8 cellular contexts compared by ENCODE assay signal in genomic region chr1:9275567-9276034, GRCh38. TPM values are rescaled to one million over a fixed set of nuclear protein-coding genes. Genes with fewer than 3 reads are reported as not detected.
DNase-seq lines count a peak whose midpoint lies in the region; ATAC-seq and TF ChIP-seq lines count a peak whose summit lies in the region.

No MANE protein-coding gene starts in this region.

- H3K4me1 ChIP-seq in ovary (ENCODE audit: insufficient read depth): peaks cover 3% of the 10 kb centered on the region

- WGBS in ovary, 3 donors: 58 to 68% (median 58%) methylated on average over 12 of the region's 12 CpGs

- TF ChIP-seq POLR2A in ovary (IDR thresholded peaks at IDR 0.05): no peak

- no peak for TF ChIP-seq EP300 in ovary (IDR thresholded peaks at IDR 0.05)

- DNase-seq in SHP77 (lab: John Stamatoyannopoulos, UW) (peak; percentile 12 to 37), left colon (peak; percentile 71 to 73), NCI-H748 (lab: John Stamatoyannopoulos, UW; ENCODE audit: unreplicated experiment) (no peak), ovary (no peak)
- peak; percentile 83 for DNase-seq in activated naive CD4-positive, alpha-beta T cell treated with Interleukin-2 at 50 U/mL for 16 hours
- peak; percentile 68 to 84 for DNase-seq in stimulated activated CD8-positive, alpha-beta memory T cell treated with anti-CD3 and anti-CD28 coated beads, Interleukin-7, amount 100 ng/mL, for 4 hours (ENCODE audit: low read depth in 2 of 2)

- H3K27ac ChIP-seq in ovary: no peak overlapping the region

- no peak overlapping the region for H3K4me3 ChIP-seq in ovary

- no peaks in the 10 kb centered on the region for H3K27me3 ChIP-seq in ovary

- intact Hi-C loops in left colon (cut with DNase I, micrococcal nuclease): no loop called here
- intact Hi-C loops in ovary (cut with DNase I): loop anchor here in 1 of 4 donors (10.0 kb wide), 1 partner anchor 299 kb away; no protein-coding TSS in a partner anchor

- H3K36me3 ChIP-seq in ovary: no peaks in the 10 kb centered on the region

- ATAC-seq in GM18867 (IDR thresholded peaks at IDR 0.05; ENCODE audit: unreplicated experiment): peak; percentile 87
- peak; percentile 61 for ATAC-seq in HG03103 (IDR thresholded peaks at IDR 0.05; ENCODE audit: low read depth, unreplicated experiment)
- peak; percentile 17 for ATAC-seq in left colon

- TF ChIP-seq CTCF in ovary (IDR thresholded peaks at IDR 0.05): no peak

- H3K9me3 ChIP-seq in ovary: no peaks in the 10 kb centered on the region

RNA-seq across cellular contexts. Expression of gene SPSB1, which starts 17.1 kb away (rescaled TPM):
- total RNA-seq in left colon: 10 to 100 TPM; 30.3 to 56.4 TPM
- total RNA-seq in ovary: 10 to 100 TPM; 20.6 to 69.6 (median 34.4) TPM
- polyA plus RNA-seq in ovary: 10 to 100 TPM; 20.4 to 35.2 TPM

RNA-seq across cellular contexts. Expression of gene H6PD, which starts 41.0 kb away (rescaled TPM):
- 10 to 100 TPM; 33.4 to 34.9 TPM for total RNA-seq in left colon
- 100 to 1,000 TPM in 3 of 7 donors, 10 to 100 TPM in 4; 63.8 to 148 (median 91.3) TPM for total RNA-seq in ovary
- polyA plus RNA-seq in ovary: 10 to 100 TPM; 47.0 to 70.4 TPM

Comparison
In these comparisons a context has a peak if more than half of its experiments do, and no peak if none do; other contexts are left out.
1. ATAC-seq: peak in every context shown above with its lines; median percentile 87 in GM18867; 61 in HG03103; 17 in left colon.
2. DNase-seq: peak in SHP77 (2 of 2), activated naive CD4-positive, alpha-beta T cell treated with Interleukin-2 at 50 U/mL for 16 hours (single experiment), left colon (2 of 2) and stimulated activated CD8-positive, alpha-beta memory T cell treated with anti-CD3 and anti-CD28 coated beads, Interleukin-7, amount 100 ng/mL, for 4 hours (2 of 2); none in NCI-H748 (single experiment) and ovary (0 of 5).